ENCODE assay signal across 20 cellular contexts in the genomic region with DNA sequence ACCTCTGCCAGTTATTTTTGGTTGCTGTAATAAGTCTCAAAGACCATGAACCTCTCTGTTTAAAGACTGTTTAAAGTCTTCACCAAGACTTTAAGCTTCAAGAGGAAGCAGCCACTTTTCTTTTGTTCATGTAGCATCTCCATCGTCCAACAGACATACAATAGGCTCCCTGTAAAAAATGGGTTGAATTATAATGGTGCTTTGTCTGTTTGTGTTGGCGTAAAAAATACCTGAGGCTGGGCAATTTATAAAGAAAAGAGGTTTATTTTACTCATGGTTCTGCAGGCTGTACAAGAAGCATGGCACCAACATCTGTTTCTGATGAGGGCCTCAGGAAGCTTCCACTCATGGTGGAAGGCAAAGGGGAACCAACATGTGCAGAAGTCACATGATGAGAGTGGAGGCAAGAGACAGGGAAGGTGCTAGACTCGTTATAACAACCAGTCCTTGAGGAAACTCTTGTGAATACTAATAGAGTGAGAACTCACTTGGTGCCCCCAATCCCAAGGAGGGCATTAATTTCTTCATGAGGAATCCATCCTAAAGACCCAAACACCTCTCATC.
"Had no signal": no experiment of that assay in that cellular context is flagged by ENCODE, and none has a peak within 500 bp of the region (broad histone marks: within the 10 kb centered on the region; RNA-seq: fewer than 3 reads in every experiment).

No MANE protein-coding gene starts in this region.

- H3K4me1 Mint-ChIP-seq: activated naive CD8-positive, alpha-beta T cell treated with anti-CD3 and anti-CD28 coated beads, Interleukin-2, amount 10 ng/mL, durations not matched to agents 7 days and 5 days; immature natural killer cell; naive thymus-derived CD4-positive, alpha-beta T cell had no signal

- H2AFZ ChIP-seq: parathyroid adenoma had no signal

- ATAC-seq: heart left ventricle; left cardiac atrium; naive thymus-derived CD4-positive, alpha-beta T cell had no signal

- H3K27ac ChIP-seq: colonic mucosa, parathyroid adenoma had no signal

- H3K4me3 ChIP-seq: colonic mucosa, heart left ventricle, lung, skin epidermis had no signal

- H3K4me3 Mint-ChIP-seq: activated naive CD8-positive, alpha-beta T cell treated with anti-CD3 and anti-CD28 coated beads, Interleukin-2, amount 10 ng/mL, durations not matched to agents 7 days and 5 days; immature natural killer cell; naive thymus-derived CD4-positive, alpha-beta T cell; type B pancreatic cell had no signal

- H3K9ac ChIP-seq: parathyroid adenoma had no signal

- H3K4me1 ChIP-seq: colonic mucosa, parathyroid adenoma had no signal

- H3K79me2 ChIP-seq: parathyroid adenoma had no signal

- H3K36me3 Mint-ChIP-seq: activated naive CD8-positive, alpha-beta T cell treated with anti-CD3 and anti-CD28 coated beads, Interleukin-2, amount 10 ng/mL, durations not matched to agents 7 days and 5 days; immature natural killer cell; type B pancreatic cell had no signal

- H3K36me3 ChIP-seq: colonic mucosa, heart left ventricle had no signal

- H3K27ac Mint-ChIP-seq: activated naive CD8-positive, alpha-beta T cell treated with anti-CD3 and anti-CD28 coated beads, Interleukin-2, amount 10 ng/mL, durations not matched to agents 7 days and 5 days; immature natural killer cell; naive thymus-derived CD4-positive, alpha-beta T cell; type B pancreatic cell had no signal

- H3K27me3 ChIP-seq: colonic mucosa, heart left ventricle had no signal

- DNase-seq: activated CD4-positive, alpha-beta T cell treated with anti-CD3 and anti-CD28 coated beads for 1 hour; activated CD4-positive, alpha-beta T cell treated with anti-CD3 and anti-CD28 coated beads, Interleukin-2, amount 50 U/mL, for 4 hours; activated naive CD4-positive, alpha-beta T cell; activated naive CD8-positive, alpha-beta T cell treated with anti-CD3 and anti-CD28 coated beads, Interleukin-2, amount 10 ng/mL, durations not matched to agents 7 days and 5 days; activated T-cell treated with anti-CD3 and anti-CD28 coated beads for 4 hours; aorta; colonic mucosa; foreskin melanocyte; heart left ventricle; immature natural killer cell; left cardiac atrium; naive thymus-derived CD4-positive, alpha-beta T cell; retina; stimulated activated CD4-positive, alpha-beta T cell treated with anti-CD3 and anti-CD28 coated beads, Interleukin-4, amount 100 ng/mL, for 24 hours; stimulated activated CD8-positive, alpha-beta memory T cell treated with anti-CD3 and anti-CD28 coated beads, Interleukin-4, amount 100 ng/mL, for 48 hours; stimulated activated naive CD4-positive, alpha-beta T cell treated with Interleukin-2 at 50 U/mL for 16 hours had no signal

- H3K9me3 ChIP-seq: colonic mucosa had no signal
